In genomic region chr1:199089393-199090122, GRCh38 we compare ENCODE assay signal across 1 cellular context.
TF ChIP-seq lines count a peak whose summit lies in the region.

No MANE protein-coding gene starts in this region.

TF ChIP-seq in GM12878, 131 proteins besides CTCF, POLR2A, EP300 and RAD21 (continued from another document):
- no peak for TF ChIP-seq E2F4 (IDR thresholded peaks at IDR 0.05; ENCODE audit: low read depth, low read length)
- no peak for TF ChIP-seq USF2 (IDR thresholded peaks at IDR 0.05; ENCODE audit: borderline replicate concordance, low read depth, low read length)
- peak; percentile 58 for TF ChIP-seq SKIL (IDR thresholded peaks at IDR 0.05; ENCODE audit: low read depth, poor library complexity, severe bottlenecking)
- TF ChIP-seq POLR2AphosphoS5 (IDR thresholded peaks at IDR 0.05; ENCODE audit: low read length): no peak
- peak; percentile 80 to 85 for TF ChIP-seq BHLHE40 (IDR thresholded peaks at IDR 0.05; ENCODE audit: borderline replicate concordance in 1 of 2, low read depth in 2 of 2, low read length in 1 of 2)
- TF ChIP-seq FOXK2 (IDR thresholded peaks at IDR 0.05): no peak
- TF ChIP-seq NR2F1 (conservative IDR thresholded peaks at IDR 0.05): no peak
- TF ChIP-seq CREB1 (IDR thresholded peaks at IDR 0.05; ENCODE audit: low read depth): no peak
- no peak; the same call in 1 of the 2 replicates for TF ChIP-seq ZBTB40 (IDR thresholded peaks at IDR 0.05; ENCODE audit: borderline replicate concordance)
- TF ChIP-seq BCLAF1 (IDR thresholded peaks at IDR 0.05): no peak
- TF ChIP-seq CBX3 (IDR thresholded peaks at IDR 0.05; ENCODE audit: borderline replicate concordance, low read depth): no peak
- peak; percentile 43 for TF ChIP-seq IKZF1 (conservative IDR thresholded peaks at IDR 0.05)
- TF ChIP-seq IKZF2 (IDR thresholded peaks at IDR 0.05): peak in 1 of 2 experiments; percentile 57; a peak in 2 of 4 replicates
- no peak for TF ChIP-seq RCOR1 (conservative IDR thresholded peaks at IDR 0.05; ENCODE audit: low read depth, low read length)
- TF ChIP-seq ESRRA (IDR thresholded peaks at IDR 0.05; ENCODE audit: low read length): no peak
- no peak for TF ChIP-seq MYC (IDR thresholded peaks at IDR 0.05; ENCODE audit: insufficient read depth, insufficient read length, insufficient replicate concordance, low read length, severe bottlenecking)
- no peak for TF ChIP-seq E2F8 (IDR thresholded peaks at IDR 0.05; ENCODE audit: low read depth, partially characterized antibody)
- no peak for TF ChIP-seq CEBPB (IDR thresholded peaks at IDR 0.05; ENCODE audit: borderline replicate concordance in 1 of 2, low read depth in 2 of 2, low read length in 2 of 2)
- no peak for TF ChIP-seq TCF3 (IDR thresholded peaks at IDR 0.05; ENCODE audit: borderline replicate concordance, insufficient read depth, low read depth, low read length)
- TF ChIP-seq CHD2 (IDR thresholded peaks at IDR 0.05; ENCODE audit: borderline replicate concordance, low read depth, low read length): no peak
- no peak for TF ChIP-seq PAX8 (IDR thresholded peaks at IDR 0.05)
- TF ChIP-seq TBL1XR1 (IDR thresholded peaks at IDR 0.05; ENCODE audit: low read depth, low read length): no peak
- TF ChIP-seq FOS (IDR thresholded peaks at IDR 0.05; ENCODE audit: borderline replicate concordance, extremely low read depth, insufficient read length): no peak
- TF ChIP-seq MLLT1 (IDR thresholded peaks at IDR 0.05): 0 out of 2 replicates have a peak, but pooled peaks have one; percentile 41
- TF ChIP-seq MEF2A (IDR thresholded peaks at IDR 0.05; ENCODE audit: insufficient read depth, low read depth, low read length): 0 out of 2 replicates have a peak, but pooled peaks have one; percentile 32
- peak; percentile 77 for TF ChIP-seq NFIC (IDR thresholded peaks at IDR 0.05; ENCODE audit: low read depth, low read length)
